In genomic region chr7:64665980-64666674, GRCh38 we compare ENCODE assay signal across 8 cellular contexts. TPM values are rescaled to one million over a fixed set of nuclear protein-coding genes. Genes with fewer than 3 reads are reported as not detected.
DNase-seq lines count a peak whose midpoint lies in the region; ATAC-seq lines count a peak whose summit lies in the region.

TSS of gene ZNF107 (plus strand) at chr7:64666133. CDS start at chr7:64666283, 150 bp downstream.

- H3K27me3 Mint-ChIP-seq in activated CD4-positive, alpha-beta T cell treated with anti-CD3 and anti-CD28 coated beads, Interleukin-2, amount 10 ng/mL, durations not matched to agents 7 days and 5 days = no peaks in the 10 kb centered on the region

- peak within 1 kb of the TSS; percentile 99 for H3K27ac Mint-ChIP-seq in activated CD4-positive, alpha-beta T cell treated with anti-CD3 and anti-CD28 coated beads, Interleukin-2, amount 10 ng/mL, durations not matched to agents 7 days and 5 days

- H3K9me3 ChIP-seq in BLaER1 = peaks cover 38% of the 10 kb centered on the region

- peaks cover 29% of the 10 kb centered on the region for H3K4me1 Mint-ChIP-seq in activated CD4-positive, alpha-beta T cell treated with anti-CD3 and anti-CD28 coated beads, Interleukin-2, amount 10 ng/mL, durations not matched to agents 7 days and 5 days

- H3K4me3 ChIP-seq in BLaER1 = peak within 1 kb of the TSS; percentile 95

- peak within 1 kb of the TSS; percentile 99 for H3K27ac ChIP-seq in BLaER1

- H3K4me2 ChIP-seq in BLaER1 = peak within 1 kb of the TSS; percentile 84

- peaks cover 39% of the 10 kb centered on the region for H3K9me3 Mint-ChIP-seq in activated CD4-positive, alpha-beta T cell treated with anti-CD3 and anti-CD28 coated beads, Interleukin-2, amount 10 ng/mL, durations not matched to agents 7 days and 5 days

- H3K27me3 ChIP-seq in BLaER1 = no peaks in the 10 kb centered on the region

- H4K20me1 ChIP-seq in BLaER1 = peaks cover 6% of the 10 kb centered on the region; the same call in 1 of the 2 replicates

- H3K4me1 ChIP-seq in BLaER1 = peaks cover 12% of the 10 kb centered on the region

- DNase-seq in NCI-H69 (lab: John Stamatoyannopoulos, UW) (peak; percentile 96), dedifferentiated amniotic fluid mesenchymal stem cell (ENCODE audit: extremely low spot score) (peak; percentile 94), left lobe of liver (ENCODE audit: low spot score) (peak; percentile 93)
- DNase-seq in activated CD4-positive, alpha-beta T cell treated with anti-CD3 and anti-CD28 coated beads, Interleukin-2, amount 10 ng/mL, durations not matched to agents 7 days and 5 days = peak; percentile 92
- DNase-seq in stimulated activated CD4-positive, alpha-beta T cell treated with anti-CD3 and anti-CD28 coated beads, Interleukin-2, amount 100 ng/mL, for 4 hours (ENCODE audit: low read depth) = peak; percentile 71

- ATAC-seq in GM19328 (IDR thresholded peaks at IDR 0.05; ENCODE audit: unreplicated experiment) (peak; percentile 99), HG03520 (IDR thresholded peaks at IDR 0.05; ENCODE audit: unreplicated experiment) (peak; percentile 99), left lobe of liver (peak; percentile 99)

- peak within 1 kb of the TSS; percentile 98 for H3K9ac ChIP-seq in BLaER1

- peak within 1 kb of the TSS; percentile 97 for H3K4me3 Mint-ChIP-seq in activated CD4-positive, alpha-beta T cell treated with anti-CD3 and anti-CD28 coated beads, Interleukin-2, amount 10 ng/mL, durations not matched to agents 7 days and 5 days

- CTCF ChIA-PET in activated CD4-positive, alpha-beta T cell treated with anti-CD3 and anti-CD28 coated beads, Interleukin-2, amount 10 ng/mL, durations not matched to agents 7 days and 5 days (lab: Charles Lee) = interaction anchor here (1.1 to 1.5 kb wide), 3 partner anchors 12 to 99 kb away, joined by 3 to 5 read pairs (median 4); no protein-coding TSS in a partner anchor

- H3K36me3 Mint-ChIP-seq in activated CD4-positive, alpha-beta T cell treated with anti-CD3 and anti-CD28 coated beads, Interleukin-2, amount 10 ng/mL, durations not matched to agents 7 days and 5 days (ENCODE audit: low read depth) = peaks cover 66% of the 10 kb centered on the region

- H3K36me3 ChIP-seq in BLaER1 = peaks cover 33% of the 10 kb centered on the region

- POLR2A ChIA-PET in activated CD4-positive, alpha-beta T cell treated with anti-CD3 and anti-CD28 coated beads, Interleukin-2, amount 10 ng/mL, durations not matched to agents 7 days and 5 days (lab: Charles Lee) = interaction anchor here (0.7 to 1.6 kb wide), 3 partner anchors 103 to 359 kb away, joined by 3 to 6 read pairs (median 4); partner anchors contain the start of genes ZNF680 and ZNF736

RNA-seq across cellular contexts. Expression of gene ZNF107, which starts in this region (rescaled TPM):
- 10 to 100 TPM; 21.8 to 25.6 TPM for total RNA-seq in activated CD4-positive, alpha-beta T cell treated with anti-CD3 and anti-CD28 coated beads, Interleukin-2, amount 10 ng/mL, durations not matched to agents 7 days and 5 days
- total RNA-seq in left lobe of liver = 0.70 TPM

Comparison
In these comparisons a context has a peak if more than half of its experiments do, and no peak if none do; other contexts are left out.
1. Peak in every context shown above with its lines: DNase-seq, ATAC-seq, H3K4me3 ChIP-seq and H3K27ac ChIP-seq.
2. RNA of gene ZNF107 (total RNA-seq): 21.8 to 25.6 TPM in activated CD4-positive, alpha-beta T cell treated with anti-CD3 and anti-CD28 coated beads, Interleukin-2, amount 10 ng/mL, durations not matched to agents 7 days and 5 days; 0.70 TPM in left lobe of liver (single experiment); every median in the first group is over 10 times any median in the second.
3. Peak in DNase-seq and ATAC-seq in left lobe of liver; RNA of the gene not detected or under 1 TPM.